Comparison of ENCODE assay signal across 20 cellular contexts in the genomic region with DNA sequence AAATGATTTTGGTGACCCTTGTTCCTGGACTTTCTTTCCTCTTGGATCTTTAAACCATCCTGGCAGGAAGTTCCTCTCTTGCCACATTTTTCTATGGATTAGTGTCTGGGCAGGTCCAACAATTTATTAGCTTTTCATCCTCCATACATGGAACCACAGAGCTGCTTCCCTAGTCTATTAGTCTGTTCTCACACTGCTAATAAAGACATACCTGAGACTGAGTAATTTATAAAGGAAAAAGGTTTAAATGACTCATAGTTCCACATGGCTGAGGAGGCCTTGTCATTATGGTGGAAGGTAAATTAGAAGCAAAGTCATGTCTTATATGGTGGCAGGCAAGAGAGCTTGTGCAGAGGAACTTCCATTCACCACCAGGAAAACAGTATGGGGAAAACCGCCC.
DNase-seq lines count a peak whose midpoint lies in the region; ATAC-seq, FAIRE-seq and TF ChIP-seq lines count a peak whose summit lies in the region.
"Had no signal": no experiment of that assay in that cellular context is flagged by ENCODE, and none has a peak within 500 bp of the region (broad histone marks: within the 10 kb centered on the region; RNA-seq: fewer than 3 reads in every experiment).

No MANE protein-coding gene starts in this region.

- no peaks in the 10 kb centered on the region for H3K4me1 ChIP-seq in mammary epithelial cell (ENCODE audit: insufficient read depth, low read length)
- H3K4me1 ChIP-seq in PC-3 (ENCODE audit: insufficient read depth, low read length) = no peaks in the 10 kb centered on the region
- H3K4me1 ChIP-seq: A549 had no signal

- no peaks in the 10 kb centered on the region for H3K36me3 ChIP-seq in mammary epithelial cell (ENCODE audit: insufficient read depth, low read length)
- no peaks in the 10 kb centered on the region for H3K36me3 ChIP-seq in PC-3 (ENCODE audit: low read depth, low read length)
- H3K36me3 ChIP-seq: BLaER1 had no signal

- H3K9me3 Mint-ChIP-seq in MCF 10A (ENCODE audit: unreplicated experiment) = no peaks in the 10 kb centered on the region
- H3K9me3 Mint-ChIP-seq: GM23338 had no signal

- H3K4me2 ChIP-seq in mammary epithelial cell (ENCODE audit: insufficient read depth, low read depth, low read length) (no peak overlapping the region), PC-3 (ENCODE audit: low read length) (no peak overlapping the region)
- H3K4me2 ChIP-seq: A549, BLaER1, GM23338 had no signal

- no peak overlapping the region for H3K4me3 Mint-ChIP-seq in MCF 10A (ENCODE audit: unreplicated experiment)
- H3K4me3 Mint-ChIP-seq: CD14-positive monocyte; CD4-positive, alpha-beta memory T cell; GM23338 had no signal

- ATAC-seq in PC-3 = no peak
- ATAC-seq: A549, GM12878, GM23338 had no signal

- POLR2A ChIA-PET in MCF 10A (lab: Yijun Ruan, JAX) (no interaction called here), PC-3 (lab: Charles Lee; ENCODE audit: unreplicated experiment) (no interaction called here)

- no peaks in the 10 kb centered on the region for H3K9me2 ChIP-seq in PC-3 (replicated peaks; ENCODE audit: low read length)

- peaks cover 5% of the 10 kb centered on the region for H3K27me3 Mint-ChIP-seq in MCF 10A (ENCODE audit: insufficient read depth, unreplicated experiment)
- H3K27me3 Mint-ChIP-seq: CD4-positive, alpha-beta memory T cell had no signal

- H3K27ac ChIP-seq in mammary epithelial cell (ENCODE audit: insufficient read depth, low read depth, low read length) (no peak overlapping the region), epithelial cell of prostate (no peak overlapping the region), PC-3 (ENCODE audit: low read length) (no peak overlapping the region)
- H3K27ac ChIP-seq: 22Rv1, A549, BLaER1 had no signal

- no peak overlapping the region for H3K4me3 ChIP-seq in mammary epithelial cell (replicated peaks in 1 of 3; ENCODE audit: insufficient read depth in 1 of 3, low read depth in 2 of 3, low read length in 3 of 3)
- no peak overlapping the region for H3K4me3 ChIP-seq in PC-3 (ENCODE audit: low read length)
- H3K4me3 ChIP-seq: A549, BLaER1, GM12878, GM23338 had no signal

- H3K27me3 ChIP-seq in mammary epithelial cell (ENCODE audit: insufficient read depth, low read length) (no peaks in the 10 kb centered on the region), PC-3 (ENCODE audit: low read length) (peaks cover 28% of the 10 kb centered on the region; the same call in 1 of the 2 replicates)
- H3K27me3 ChIP-seq: BLaER1 had no signal

- WGBS in mammary epithelial cell (ENCODE audit: low coverage, missing lambda C conversion rate) = 100% methylated on average over 1 of the region's 1 CpG

- DNase-seq in mammary epithelial cell (peak; percentile 61), MCF 10A (ENCODE audit: unreplicated experiment) (no peak), epithelial cell of prostate (ENCODE audit: low read depth, low spot score) (peak; percentile 26), kidney tubule cell (ENCODE audit: low spot score) (peak; percentile 87), GM19239 (ENCODE audit: insufficient read length, low spot score) (no peak), PC-3 (no peak)
- DNase-seq in activated CD4-positive, alpha-beta T cell treated with anti-CD3 and anti-CD28 coated beads for 48 hours = no peak
- DNase-seq: AML-193; CD4-positive, alpha-beta memory T cell; DMS 273 treated with DMSO at 0.1 percent for 48 hours; DMS53; DND-41; EL had no signal

- no peak overlapping the region for H3K27ac Mint-ChIP-seq in MCF 10A (ENCODE audit: low read depth, unreplicated experiment)
- H3K27ac Mint-ChIP-seq: CD14-positive monocyte; CD4-positive, alpha-beta memory T cell; GM23338 had no signal

- H3K9ac ChIP-seq in mammary epithelial cell (ENCODE audit: insufficient read depth, low read length) = no peak overlapping the region
- no peak overlapping the region for H3K9ac ChIP-seq in PC-3 (ENCODE audit: low read length)
- H3K9ac ChIP-seq: BLaER1 had no signal

- H2AFZ ChIP-seq in mammary epithelial cell (ENCODE audit: low read depth, low read length) (no peak overlapping the region), PC-3 (ENCODE audit: low read length) (no peak overlapping the region)
- H2AFZ ChIP-seq: GM23338 had no signal

- CTCF ChIA-PET in mammary epithelial cell (lab: Charles Lee; ENCODE audit: low non-redundant PET) = no interaction called here
- CTCF ChIA-PET in MCF 10A (lab: Yijun Ruan, JAX) = interaction anchor here (0.6 kb wide), 1 partner anchor 72 kb away, joined by 3 read pairs; no protein-coding TSS in a partner anchor
- CTCF ChIA-PET in PC-3 (lab: Charles Lee) = no interaction called here

- no peak for FAIRE-seq in GM19239 (lab: Jason Lieb, UNC)
- FAIRE-seq: A549, GM12878, H54 had no signal

- H3K79me2 ChIP-seq in mammary epithelial cell (ENCODE audit: insufficient read depth, low read length) = no peaks in the 10 kb centered on the region
- no peaks in the 10 kb centered on the region for H3K79me2 ChIP-seq in PC-3 (ENCODE audit: low read length)

- no peaks in the 10 kb centered on the region for H3F3A ChIP-seq in PC-3 (ENCODE audit: low read length, unreplicated experiment)

- no TSS peak for BruUV-seq in mammary epithelial cell (replicated peaks; lab: Mats Ljungman, UMichigan)
- BruUV-seq in MCF 10A (replicated peaks; lab: Mats Ljungman, UMichigan) = no TSS peak
- BruUV-seq in PC-3 (replicated peaks; lab: Mats Ljungman, UMichigan) = no TSS peak

- dilution Hi-C loops in mammary epithelial cell (cut with HindIII; ENCODE audit: low sequenced_read_pairs) = no loop called here

- H4K20me1 ChIP-seq in mammary epithelial cell (ENCODE audit: insufficient read depth, low read length) (no peaks in the 10 kb centered on the region), PC-3 (ENCODE audit: low read length) (no peaks in the 10 kb centered on the region)
- H4K20me1 ChIP-seq: BLaER1 had no signal

- no peaks in the 10 kb centered on the region for H3K4me1 Mint-ChIP-seq in MCF 10A (ENCODE audit: insufficient read depth, unreplicated experiment)
- H3K4me1 Mint-ChIP-seq: CD14-positive monocyte had no signal

- in situ Hi-C loops in mammary epithelial cell (cut with MboI; ENCODE audit: low sequenced_read_pairs in 2 of 2) = no loop called here

- intact Hi-C loops in mammary epithelial cell (cut with micrococcal nuclease) = no loop called here
- intact Hi-C loops in MCF 10A (cut with micrococcal nuclease) = no loop called here
- intact Hi-C loops in PC-3 (cut with micrococcal nuclease) = no loop called here

- no peaks in the 10 kb centered on the region for H3K36me3 Mint-ChIP-seq in MCF 10A (ENCODE audit: insufficient read depth, unreplicated experiment)
- H3K36me3 Mint-ChIP-seq: CD14-positive monocyte; CD4-positive, alpha-beta memory T cell had no signal

- H3K9me3 ChIP-seq in mammary epithelial cell (replicated peaks; ENCODE audit: insufficient read depth, low read length) (no peaks in the 10 kb centered on the region), PC-3 (ENCODE audit: low read length) (no peaks in the 10 kb centered on the region)
- H3K9me3 ChIP-seq: A549, BLaER1 had no signal

- TF ChIP-seq CTCF in mammary epithelial cell (conservative IDR thresholded peaks at IDR 0.05 in 1 of 2, IDR thresholded peaks at IDR 0.05 in 1 of 2; ENCODE audit: extremely low read depth in 1 of 2, insufficient read depth in 1 of 2, low read depth in 1 of 2, low read length in 2 of 2) = no peak
- TF ChIP-seq CTCF in MCF 10A (IDR thresholded peaks at IDR 0.05; ENCODE audit: unreplicated experiment) = no peak
- TF ChIP-seq CTCF in PC-3 (conservative IDR thresholded peaks at IDR 0.05; ENCODE audit: low read depth, low read length) = no peak

Comparison
In these comparisons a context has a peak if more than half of its experiments do, and no peak if none do; other contexts are left out.
1. DNase-seq: peak in mammary epithelial cell (single experiment), epithelial cell of prostate (single experiment) and kidney tubule cell (single experiment); none in MCF 10A (single experiment), GM19239 (single experiment), PC-3 (single experiment) and activated CD4-positive, alpha-beta T cell treated with anti-CD3 and anti-CD28 coated beads for 48 hours (single experiment).